8 cellular contexts compared by ENCODE assay signal in genomic region chr10:43689618-43689954, GRCh38. TPM values are rescaled to one million over a fixed set of nuclear protein-coding genes. Genes with fewer than 3 reads are reported as not detected.
DNase-seq lines count a peak whose midpoint lies in the region; ATAC-seq and TF ChIP-seq lines count a peak whose summit lies in the region.

No MANE protein-coding gene starts in this region.

- TF ChIP-seq CTCF in BJ (IDR thresholded peaks at IDR 0.05; ENCODE audit: insufficient read depth, low read depth, low read length) (no peak), parathyroid adenoma (IDR thresholded peaks at IDR 0.05) (no peak)

- H3K27me3 ChIP-seq in BJ (ENCODE audit: control insufficient read depth, insufficient read depth, low read length) (no peaks in the 10 kb centered on the region), HUES48 (ENCODE audit: control insufficient read depth, insufficient read depth, low read length) (peaks cover 42% of the 10 kb centered on the region), parathyroid adenoma (ENCODE audit: control insufficient read depth, insufficient read depth, low read length) (no peaks in the 10 kb centered on the region)

- no peak for DNase-seq in BJ (ENCODE audit: low read depth)
- DNase-seq in activated T-helper 2 cell treated with anti-CD3 and anti-CD28 coated beads, Interferon-gamma antibody, Interleukin-2, Interleukin-4, amounts not matched to agents 10 μg/mL and 5 μg/mL and 100 μg/mL, durations not matched to agents 14 hours and 24 hours and 36 hours (ENCODE audit: low spot score): peak; percentile 36
- peak in 33 of 42 donors; percentile 11 to 68 (median 39) for DNase-seq in head of caudate nucleus
- no peak for DNase-seq in NK-92 treated with Interleukin-12 subunit alpha and Interleukin-12 subunit beta, amount 100 ng/mL, for 24 hours (lab: John Stamatoyannopoulos, UW)
- no peak for DNase-seq in ACHN

- peak; percentile 73 for ATAC-seq in GM18907 (IDR thresholded peaks at IDR 0.05; ENCODE audit: unreplicated experiment)

- H3K36me3 ChIP-seq in BJ (ENCODE audit: control insufficient read depth, insufficient read depth, low read length): no peaks in the 10 kb centered on the region
- no peaks in the 10 kb centered on the region for H3K36me3 ChIP-seq in HUES48 (ENCODE audit: control insufficient read depth, insufficient read depth, low read length)
- no peaks in the 10 kb centered on the region for H3K36me3 ChIP-seq in parathyroid adenoma (ENCODE audit: control insufficient read depth, insufficient read depth, low read length)

- H3K9me3 ChIP-seq in HUES48 (ENCODE audit: control insufficient read depth, insufficient read depth, low read length) (no peaks in the 10 kb centered on the region), parathyroid adenoma (ENCODE audit: control insufficient read depth, low read length) (no peaks in the 10 kb centered on the region)

- POLR2A ChIA-PET in BJ (lab: Charles Lee): no interaction called here

- H3K36me3 Mint-ChIP-seq in activated T-helper 2 cell treated with anti-CD3 and anti-CD28 coated beads, Interferon-gamma antibody, Interleukin-2, Interleukin-4, amounts not matched to agents 10 μg/mL and 5 μg/mL and 100 μg/mL, durations not matched to agents 14 hours and 24 hours and 36 hours (ENCODE audit: low read depth): no peaks in the 10 kb centered on the region

- peaks cover 39% of the 10 kb centered on the region for H3K27me3 Mint-ChIP-seq in activated T-helper 2 cell treated with anti-CD3 and anti-CD28 coated beads, Interferon-gamma antibody, Interleukin-2, Interleukin-4, amounts not matched to agents 10 μg/mL and 5 μg/mL and 100 μg/mL, durations not matched to agents 14 hours and 24 hours and 36 hours (ENCODE audit: low read depth)

- H3K27ac Mint-ChIP-seq in activated T-helper 2 cell treated with anti-CD3 and anti-CD28 coated beads, Interferon-gamma antibody, Interleukin-2, Interleukin-4, amounts not matched to agents 10 μg/mL and 5 μg/mL and 100 μg/mL, durations not matched to agents 14 hours and 24 hours and 36 hours: peak overlapping the region; percentile 51

- no peaks in the 10 kb centered on the region for H3K79me2 ChIP-seq in parathyroid adenoma

- H3K4me3 ChIP-seq in BJ (ENCODE audit: low read depth, low read length) (peak overlapping the region; percentile 56; the same call in 1 of the 2 replicates), HUES48 (ENCODE audit: low read depth, low read length) (peak overlapping the region; percentile 79), parathyroid adenoma (ENCODE audit: low read depth, low read length) (peak overlapping the region; percentile 75)

- no peaks in the 10 kb centered on the region for H3K4me1 ChIP-seq in HUES48 (ENCODE audit: control insufficient read depth, insufficient read depth, low read length)
- no peaks in the 10 kb centered on the region for H3K4me1 ChIP-seq in parathyroid adenoma

- in situ Hi-C loops in ACHN (cut with HindIII; ENCODE audit: low pct_ligation_motif_present, low pct_unique_long_range_greater_than_20kb, low sequenced_read_pairs): no loop called here

- no peaks in the 10 kb centered on the region for H3K9me3 Mint-ChIP-seq in activated T-helper 2 cell treated with anti-CD3 and anti-CD28 coated beads, Interferon-gamma antibody, Interleukin-2, Interleukin-4, amounts not matched to agents 10 μg/mL and 5 μg/mL and 100 μg/mL, durations not matched to agents 14 hours and 24 hours and 36 hours

- H3K9ac ChIP-seq in HUES48 (ENCODE audit: low read depth, low read length): peak overlapping the region; percentile 15; the same call in 1 of the 2 replicates
- H3K9ac ChIP-seq in parathyroid adenoma: peak overlapping the region; percentile 20

- H2AFZ ChIP-seq in parathyroid adenoma: peak overlapping the region; percentile 100

- CTCF ChIA-PET in BJ (lab: Yijun Ruan, JAX): interaction anchor here (0.5 to 3.5 kb wide), 62 partner anchors 10 to 1176 kb away, joined by 3 to 30 read pairs (median 5); no protein-coding TSS in a partner anchor

- intact Hi-C loops in activated T-helper 2 cell treated with anti-CD3 and anti-CD28 coated beads, Interferon-gamma antibody, Interleukin-2, Interleukin-4, amounts not matched to agents 10 μg/mL and 5 μg/mL and 100 μg/mL, durations not matched to agents 14 hours and 24 hours and 36 hours (cut with micrococcal nuclease): loop anchor here (10.0 kb wide), 1 partner anchor 195 kb away; no protein-coding TSS in a partner anchor
- intact Hi-C loops in head of caudate nucleus (cut with DNase I): no loop called here

- H3K4me2 ChIP-seq in parathyroid adenoma (ENCODE audit: low read length): peak overlapping the region; percentile 98

- peak overlapping the region; percentile 83 for H3K4me3 Mint-ChIP-seq in activated T-helper 2 cell treated with anti-CD3 and anti-CD28 coated beads, Interferon-gamma antibody, Interleukin-2, Interleukin-4, amounts not matched to agents 10 μg/mL and 5 μg/mL and 100 μg/mL, durations not matched to agents 14 hours and 24 hours and 36 hours (ENCODE audit: low read depth)

- H3K27ac ChIP-seq in HUES48 (ENCODE audit: low read depth, low read length): no peak overlapping the region
- peak overlapping the region; percentile 67 for H3K27ac ChIP-seq in parathyroid adenoma

- H3K4me1 Mint-ChIP-seq in activated T-helper 2 cell treated with anti-CD3 and anti-CD28 coated beads, Interferon-gamma antibody, Interleukin-2, Interleukin-4, amounts not matched to agents 10 μg/mL and 5 μg/mL and 100 μg/mL, durations not matched to agents 14 hours and 24 hours and 36 hours (ENCODE audit: low read depth): peaks cover 7% of the 10 kb centered on the region

RNA-seq across cellular contexts. Expression of gene ZNF32, which starts 40.9 kb away (rescaled TPM):
- 38.6 and 53.5 TPM in 2 replicates for polyA plus RNA-seq in BJ (2011; rRNA removed)
- 5.4 and 9.8 TPM in 2 replicates for polyA minus RNA-seq in BJ (2011; rRNA and poly(A)+ RNA removed)
- total RNA-seq in activated T-helper 2 cell treated with anti-CD3 and anti-CD28 coated beads, Interferon-gamma antibody, Interleukin-2, Interleukin-4, amounts not matched to agents 10 μg/mL and 5 μg/mL and 100 μg/mL, durations not matched to agents 14 hours and 24 hours and 36 hours: 12.1 and 12.9 TPM in 2 replicates

Comparison
In these comparisons a context has a peak if more than half of its experiments do, and no peak if none do; other contexts are left out.
1. DNase-seq: peak in activated T-helper 2 cell treated with anti-CD3 and anti-CD28 coated beads, Interferon-gamma antibody, Interleukin-2, Interleukin-4, amounts not matched to agents 10 μg/mL and 5 μg/mL and 100 μg/mL, durations not matched to agents 14 hours and 24 hours and 36 hours (single experiment) and head of caudate nucleus (33 of 42); none in BJ (single experiment), NK-92 treated with Interleukin-12 subunit alpha and Interleukin-12 subunit beta, amount 100 ng/mL, for 24 hours (single experiment) and ACHN (single experiment).
2. Peak in every context shown above with its lines, with median percentiles within 50 percentile points of each other: H3K4me3 ChIP-seq.